Comparison of ENCODE assay signal across 10 cellular contexts in genomic region chr5:119072496-119072895, GRCh38. TPM values are rescaled to one million over a fixed set of nuclear protein-coding genes. Genes with fewer than 3 reads are reported as not detected.
DNase-seq lines count a peak whose midpoint lies in the region; ATAC-seq and TF ChIP-seq lines count a peak whose summit lies in the region.
"Had no signal": no experiment of that assay in that cellular context is flagged by ENCODE, and none has a peak within 500 bp of the region (broad histone marks: within the 10 kb centered on the region; RNA-seq: fewer than 3 reads in every experiment).

No MANE protein-coding gene starts in this region.

- no TSS peak for BruUV-seq in PC-9 (replicated peaks; lab: Mats Ljungman, UMichigan)

- peaks cover 21% of the 10 kb centered on the region for H3F3A ChIP-seq in PC-9 (ENCODE audit: insufficient read depth, low read depth)

- peaks cover 54% of the 10 kb centered on the region for H3K79me2 ChIP-seq in PC-9 (ENCODE audit: low read depth)

- DNase-seq in PC-9 (no peak), esophagus muscularis mucosa (ENCODE audit: extremely low spot score) (no peak), prostate gland (ENCODE audit: low spot score) (no peak), NCI-H2227 treated with DMSO at 0.1 percent for 48 hours (lab: John Stamatoyannopoulos, UW) (no peak)
- DNase-seq: activated gamma-delta T cell, NCI-H526 had no signal

- H3K27ac ChIP-seq in PC-9, result peak overlapping the region; percentile 80; the same call in 1 of the 2 replicates
- H3K27ac ChIP-seq in esophagus muscularis mucosa (replicated peaks in 1 of 4), result no peak overlapping the region
- H3K27ac ChIP-seq in prostate gland, result peak overlapping the region; percentile 97 to 98

- peak overlapping the region; percentile 98 for H3K4me2 ChIP-seq in PC-9

- intact Hi-C loops in PC-9 (cut with micrococcal nuclease; ENCODE audit: unreplicated experiment) (no loop called here), esophagus muscularis mucosa (cut with DNase I) (loop anchor here (10.0 kb wide), 2 partner anchors 192 to 342 kb away; no protein-coding TSS in a partner anchor), prostate gland (cut with DNase I) (loop anchor here (5.0 kb wide), 2 partner anchors 195 to 265 kb away; no protein-coding TSS in a partner anchor)

- no peaks in the 10 kb centered on the region for H3K27me3 ChIP-seq in PC-9 (ENCODE audit: insufficient read depth, low read depth)
- no peaks in the 10 kb centered on the region for H3K27me3 ChIP-seq in esophagus muscularis mucosa
- H3K27me3 ChIP-seq in prostate gland (replicated peaks; ENCODE audit: insufficient read depth), result no peaks in the 10 kb centered on the region

- ATAC-seq in HG02840 (IDR thresholded peaks at IDR 0.05; ENCODE audit: low FRiP score, unreplicated experiment), result no peak
- ATAC-seq in HG03097 (IDR thresholded peaks at IDR 0.05; ENCODE audit: low FRiP score, unreplicated experiment), result no peak
- no peak for ATAC-seq in HG03342 (IDR thresholded peaks at IDR 0.05; ENCODE audit: unreplicated experiment)

- POLR2A ChIA-PET in PC-9 (lab: Charles Lee; ENCODE audit: unreplicated experiment), result interaction anchor here (0.6 kb wide), 1 partner anchor 62 kb away, joined by 10 read pairs; no protein-coding TSS in a partner anchor

- TF ChIP-seq POLR2A in esophagus muscularis mucosa (IDR thresholded peaks at IDR 0.05; ENCODE audit: low read depth), result no peak
- no peak for TF ChIP-seq POLR2A in prostate gland (IDR thresholded peaks at IDR 0.05)

- H3K9me3 ChIP-seq in PC-9 (ENCODE audit: insufficient read depth, low read depth) (no peaks in the 10 kb centered on the region), esophagus muscularis mucosa (no peaks in the 10 kb centered on the region), prostate gland (no peaks in the 10 kb centered on the region)

- WGBS in esophagus muscularis mucosa, result 76% methylated on average over 2 of the region's 2 CpGs
- 48% methylated on average over 2 of the region's 2 CpGs for WGBS in prostate gland

- peak overlapping the region; percentile 30 for H3K4me3 ChIP-seq in GM12875 (ENCODE audit: low read depth, low read length)
- peak overlapping the region; percentile 95 for H3K4me3 ChIP-seq in PC-9
- H3K4me3 ChIP-seq in esophagus muscularis mucosa, result peak overlapping the region in 3 of 4 donors; percentile 13 to 97 (median 84)
- peak overlapping the region; percentile 84 to 91 for H3K4me3 ChIP-seq in prostate gland

- no peaks in the 10 kb centered on the region for H4K20me1 ChIP-seq in PC-9 (ENCODE audit: insufficient read depth)

- no peaks in the 10 kb centered on the region for H3K9me2 ChIP-seq in PC-9 (ENCODE audit: insufficient read depth)

- no peak overlapping the region for H2AFZ ChIP-seq in PC-9

- H3K36me3 ChIP-seq in PC-9 (ENCODE audit: low read depth), result no peaks in the 10 kb centered on the region
- H3K36me3 ChIP-seq in esophagus muscularis mucosa, result no peaks in the 10 kb centered on the region
- no peaks in the 10 kb centered on the region for H3K36me3 ChIP-seq in prostate gland

- H3K4me1 ChIP-seq in PC-9 (replicated peaks; ENCODE audit: insufficient read depth) (peaks cover 16% of the 10 kb centered on the region), esophagus muscularis mucosa (peaks cover 21 to 50% (median 44%) of the 10 kb centered on the region in 4 donors), prostate gland (replicated peaks) (peaks cover 3% of the 10 kb centered on the region)

- no peak for TF ChIP-seq EP300 in esophagus muscularis mucosa (IDR thresholded peaks at IDR 0.05)

- CTCF ChIA-PET in PC-9 (lab: Charles Lee), result no interaction called here

- TF ChIP-seq CTCF in GM12875 (IDR thresholded peaks at IDR 0.05; ENCODE audit: borderline replicate concordance, insufficient read depth, low read depth, low read length) (no peak), PC-9 (conservative IDR thresholded peaks at IDR 0.05) (no peak), esophagus muscularis mucosa (IDR thresholded peaks at IDR 0.05) (no peak), prostate gland (IDR thresholded peaks at IDR 0.05) (no peak)

RNA-seq across cellular contexts. Expression of gene DMXL1, which starts 1.6 kb away (rescaled TPM):
- total RNA-seq in PC-9 (2021), result 19.7 and 27.3 TPM in 2 replicates
- 10 to 100 TPM; 36.3 to 65.6 (median 39.9) TPM for total RNA-seq in esophagus muscularis mucosa
- 100 to 1,000 TPM in 1 of 2 donors, 10 to 100 TPM in 1; 89.2 to 180 TPM for total RNA-seq in prostate gland

Comparison
In these comparisons a context has a peak if more than half of its experiments do, and no peak if none do; other contexts are left out.
1. H3K4me3 ChIP-seq: peak in every context shown above with its lines; median percentile 95 in PC-9; 88 in prostate gland; 84 in esophagus muscularis mucosa; 30 in GM12875.
2. H3K27ac ChIP-seq: peak in PC-9 (single experiment) and prostate gland (2 of 2); none in esophagus muscularis mucosa (0 of 4).